23 cellular contexts compared by ENCODE assay signal in the genomic region with DNA sequence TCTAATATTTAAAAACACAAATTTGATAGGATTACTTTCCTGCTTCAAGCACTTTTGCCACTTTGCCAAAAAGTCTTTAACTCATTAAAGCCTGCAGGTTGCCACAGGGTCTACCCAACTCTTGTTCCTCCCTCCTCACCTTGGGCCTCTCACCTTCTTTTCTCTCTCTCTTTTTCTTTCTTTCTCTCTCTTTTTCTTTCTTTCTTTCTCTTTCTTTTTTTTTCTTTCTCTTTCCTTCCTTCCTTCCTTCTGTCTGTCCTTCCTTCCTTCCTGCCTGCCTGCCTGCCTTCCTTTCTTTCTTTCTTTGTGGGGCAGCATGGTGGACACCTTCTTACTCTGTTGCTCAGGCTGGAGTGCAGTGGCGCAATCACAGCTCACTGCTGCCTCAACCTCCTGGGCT. TPM values are rescaled to one million over a fixed set of nuclear protein-coding genes. Genes with fewer than 3 reads are reported as not detected.
DNase-seq lines count a peak whose midpoint lies in the region; ATAC-seq, FAIRE-seq and TF ChIP-seq lines count a peak whose summit lies in the region.
"Had no signal": no experiment of that assay in that cellular context is flagged by ENCODE, and none has a peak within 500 bp of the region (broad histone marks: within the 10 kb centered on the region; RNA-seq: fewer than 3 reads in every experiment).

No MANE protein-coding gene starts in this region.

- no peak for DNase-seq in natural killer cell treated with Interleukin-12 subunit alpha and Interleukin-12 subunit beta and Interleukin-15 and Interleukin-18, amount 100 ng/mL, for 72 hours (ENCODE audit: low spot score)
- DNase-seq in natural killer cell: no peak
- DNase-seq in K562 (ENCODE audit: extremely low read depth in 1 of 4, low spot score in 3 of 4): no peak
- no peak for DNase-seq in NOMO-1 (lab: John Stamatoyannopoulos, UW; ENCODE audit: unreplicated experiment in 2 of 2)
- DNase-seq in putamen (ENCODE audit: low spot score): no peak
- DNase-seq: BE2C; C1 segment of cervical spinal cord; Caco-2; CD4-positive, CD25-positive, alpha-beta regulatory T cell; CD8-positive, alpha-beta T cell; DMS153; DND-41; GM23248; H7; HCEC 1CT had no signal

- POLR2A ChIA-PET in HEK293 (lab: Yijun Ruan, JAX): interaction anchor here (1.0 kb wide), 1 partner anchor 51 kb away, joined by 6 read pairs; the partner anchor contains the start of gene PAK1IP1
- POLR2A ChIA-PET in K562 (lab: Yijun Ruan, JAX): interaction anchor here (0.7 kb wide), 1 partner anchor 51 kb away, joined by 3 read pairs; the partner anchor contains the start of gene PAK1IP1

- H3K4me1 Mint-ChIP-seq in natural killer cell treated with Interleukin-12 subunit alpha and Interleukin-12 subunit beta and Interleukin-15 and Interleukin-18, amount 100 ng/mL, for 72 hours (ENCODE audit: low read depth in 2 of 2): peaks cover 19 to 22% of the 10 kb centered on the region in 2 donors
- peaks cover 6 to 10% of the 10 kb centered on the region in 2 donors for H3K4me1 Mint-ChIP-seq in natural killer cell

- H3K9ac ChIP-seq in K562 (ENCODE audit: insufficient read depth in 1 of 2, low read depth in 2 of 2, low read length in 2 of 2): no peak overlapping the region
- H3K9ac ChIP-seq: GM23248 had no signal

- H3K79me2 ChIP-seq in K562 (ENCODE audit: control insufficient read depth, insufficient read depth, low read length): no peaks in the 10 kb centered on the region

- intact Hi-C loops in natural killer cell (cut with micrococcal nuclease): no loop called here
- intact Hi-C loops in K562 (cut with micrococcal nuclease): no loop called here

- H3K36me3 ChIP-seq in HEK293 (ENCODE audit: control insufficient read depth in 2 of 2, insufficient read depth in 1 of 2, low read length in 2 of 2) (no peaks in the 10 kb centered on the region), K562 (ENCODE audit: control insufficient read depth, insufficient read depth, low read length) (no peaks in the 10 kb centered on the region)
- H3K36me3 ChIP-seq: BE2C had no signal

- H2AFZ ChIP-seq in K562 (ENCODE audit: low read depth, low read length): no peak overlapping the region
- H2AFZ ChIP-seq: GM23248 had no signal

- H3K9me3 Mint-ChIP-seq in natural killer cell treated with Interleukin-12 subunit alpha and Interleukin-12 subunit beta and Interleukin-15 and Interleukin-18, amount 100 ng/mL, for 72 hours: no peaks in the 10 kb centered on the region
- H3K9me3 Mint-ChIP-seq in natural killer cell: no peaks in the 10 kb centered on the region
- H3K9me3 Mint-ChIP-seq: CD4-positive, CD25-positive, alpha-beta regulatory T cell; CD8-positive, alpha-beta T cell had no signal

- no peak for TF ChIP-seq POLR2A in K562 (conservative IDR thresholded peaks at IDR 0.05)

- BruUV-seq in K562 (replicated peaks; lab: Mats Ljungman, UMichigan): no TSS peak

- no peak for TF ChIP-seq EP300 in K562 (IDR thresholded peaks at IDR 0.05; ENCODE audit: low read length)

- no peaks in the 10 kb centered on the region for H3K9me1 ChIP-seq in K562 (ENCODE audit: control insufficient read depth, insufficient read depth, low read length)

- WGBS in K562 (ENCODE audit: insufficient coverage, low coverage, missing lambda C conversion rate): no CpG with 5 or more reads among the region's 1 CpG

- no peaks in the 10 kb centered on the region for H4K20me1 ChIP-seq in K562 (replicated peaks; ENCODE audit: control insufficient read depth, insufficient read depth, low read length)

- FAIRE-seq in K562 (lab: Jason Lieb, UNC): no peak
- FAIRE-seq: A204.1, G401.6, GM12892, H1 had no signal

- H3K36me3 Mint-ChIP-seq in natural killer cell treated with Interleukin-12 subunit alpha and Interleukin-12 subunit beta and Interleukin-15 and Interleukin-18, amount 100 ng/mL, for 72 hours: peaks cover 10% of the 10 kb centered on the region
- H3K36me3 Mint-ChIP-seq in natural killer cell: no peaks in the 10 kb centered on the region
- H3K36me3 Mint-ChIP-seq: CD4-positive, CD25-positive, alpha-beta regulatory T cell; CD8-positive, alpha-beta T cell had no signal

- H3K9me3 ChIP-seq in HEK293 (ENCODE audit: control insufficient read depth, insufficient read depth, low read depth, low read length) (no peaks in the 10 kb centered on the region), K562 (replicated peaks; ENCODE audit: control insufficient read depth, insufficient read depth, low read depth, low read length) (no peaks in the 10 kb centered on the region)
- H3K9me3 ChIP-seq: BE2C, Caco-2 had no signal

- peak overlapping the region; percentile 66 for H3K4me3 Mint-ChIP-seq in natural killer cell treated with Interleukin-12 subunit alpha and Interleukin-12 subunit beta and Interleukin-15 and Interleukin-18, amount 100 ng/mL, for 72 hours
- no peak overlapping the region for H3K4me3 Mint-ChIP-seq in natural killer cell
- H3K4me3 Mint-ChIP-seq: CD4-positive, CD25-positive, alpha-beta regulatory T cell; CD8-positive, alpha-beta T cell had no signal

- no peak overlapping the region for H3K4me2 ChIP-seq in K562 (ENCODE audit: insufficient read depth, low read length)

- in situ Hi-C loops in K562 (cut with MboI): no loop called here

- TF ChIP-seq CTCF in natural killer cell (IDR thresholded peaks at IDR 0.05) (no peak), HEK293 (tag by site-specific recombination; IDR thresholded peaks at IDR 0.05) (no peak), K562 (IDR thresholded peaks at IDR 0.05 in 2 of 3, conservative IDR thresholded peaks at IDR 0.05 in 1 of 3; ENCODE audit: insufficient read depth in 2 of 3, low read depth in 1 of 3, low read length in 3 of 3) (no peak)

- CTCF ChIA-PET in HEK293 (lab: Yijun Ruan, JAX) (no interaction called here), K562 (lab: Yijun Ruan, JAX; ENCODE audit: low intra/inter-chr PET ratio) (no interaction called here)

- H3K27me3 Mint-ChIP-seq in natural killer cell treated with Interleukin-12 subunit alpha and Interleukin-12 subunit beta and Interleukin-15 and Interleukin-18, amount 100 ng/mL, for 72 hours: peaks cover 16 to 27% of the 10 kb centered on the region in 2 donors
- H3K27me3 Mint-ChIP-seq in natural killer cell (ENCODE audit: low read depth in 2 of 2): peaks cover 21 to 26% of the 10 kb centered on the region in 2 donors
- H3K27me3 Mint-ChIP-seq: CD4-positive, CD25-positive, alpha-beta regulatory T cell had no signal

- H3K27me3 ChIP-seq in K562 (ENCODE audit: control insufficient read depth in 2 of 2, insufficient read depth in 2 of 2, low read length in 2 of 2): no peaks in the 10 kb centered on the region; a peak in 2 of 5 replicates
- H3K27me3 ChIP-seq: BE2C had no signal

- TF ChIP-seq RAD21 in K562 (CRISPR knock-in tag; conservative IDR thresholded peaks at IDR 0.05 in 1 of 2, IDR thresholded peaks at IDR 0.05 in 1 of 2): no peak

- no peak overlapping the region for H3K4me3 ChIP-seq in HEK293 (ENCODE audit: low read depth, low read length)
- no peak overlapping the region for H3K4me3 ChIP-seq in K562
- H3K4me3 ChIP-seq: GM23248 had no signal

- H3K27ac Mint-ChIP-seq in natural killer cell treated with Interleukin-12 subunit alpha and Interleukin-12 subunit beta and Interleukin-15 and Interleukin-18, amount 100 ng/mL, for 72 hours: peak overlapping the region; percentile 2 to 40
- no peak overlapping the region for H3K27ac Mint-ChIP-seq in natural killer cell
- H3K27ac Mint-ChIP-seq: CD4-positive, CD25-positive, alpha-beta regulatory T cell; CD8-positive, alpha-beta T cell had no signal

- H3K4me1 ChIP-seq in HEK293 (ENCODE audit: control insufficient read depth, insufficient read depth, low read length): no peaks in the 10 kb centered on the region
- H3K4me1 ChIP-seq in K562 (replicated peaks in 1 of 2; ENCODE audit: control insufficient read depth in 2 of 2, insufficient read depth in 2 of 2, low read length in 2 of 2): peaks cover 4 to 22% of the 10 kb centered on the region in 2 experiments; a peak in 4 of 5 replicates
- H3K4me1 ChIP-seq: BE2C, Caco-2 had no signal

- ATAC-seq in natural killer cell treated with Interleukin-12 subunit alpha and Interleukin-12 subunit beta and Interleukin-15 and Interleukin-18, amount 100 ng/mL, for 72 hours: no peak
- no peak for ATAC-seq in natural killer cell
- no peak for ATAC-seq in K562
- ATAC-seq in SK-N-SH treated with all-trans-retinoic acid at 6 μM for 48 hours: no peak
- no peak for ATAC-seq in GM19351 (IDR thresholded peaks at IDR 0.05; ENCODE audit: unreplicated experiment)
- ATAC-seq: CD8-positive, alpha-beta T cell had no signal

- H3K27ac ChIP-seq in HEK293 (ENCODE audit: extremely low read depth, low read depth, low read length): no peak overlapping the region
- H3K27ac ChIP-seq in K562 (ENCODE audit: extremely low read depth, low read depth, low read length): no peak overlapping the region
- H3K27ac ChIP-seq: 22Rv1, GM23248 had no signal

RNA-seq across cellular contexts. Expression of gene C6orf52, which starts 50.2 kb away (rescaled TPM):
- 1 to 10 TPM; 2.4 to 4.0 TPM for total RNA-seq in natural killer cell treated with Interleukin-12 subunit alpha and Interleukin-12 subunit beta and Interleukin-15 and Interleukin-18, amount 100 ng/mL, for 72 hours
- total RNA-seq in natural killer cell (under 1 TPM in 2 of 3 donors, not detected in 1; 0.58 to 0.91 TPM), K562 (2014; rRNA removed) (6.7 and 11.7 TPM in 2 replicates), K562 (2014; rRNA removed; fragmentation: Illumina TruSeq; extraction: Trizol) (11.1 and 14.9 TPM in 2 replicates), K562 (2015; rRNA removed; fragmentation: Illumina TruSeq; extraction: Trizol) (7.4 and 10.8 TPM in 2 replicates), K562 (2021) (10.5 TPM in 2 replicates)
- 1.6 and 1.8 TPM in 2 replicates for total RNA-seq in K562 (2011; cell fraction: chromatin; rRNA removed; ENCODE audit: low replicate concordance)
- total RNA-seq in K562 (2011; cell fraction: nucleolus; rRNA removed): 1.8 and 2.5 TPM in 2 replicates
- total RNA-seq in K562 (2011; cell fraction: nucleoplasm; rRNA removed): 1.5 and 4.0 TPM in 2 replicates
- polyA plus RNA-seq in K562 (2011; rRNA removed) (11.8 and 14.0 TPM in 2 replicates), K562 (2014; fragmentation: Illumina TruSeq; extraction: Trizol) (12.3 and 12.9 TPM in 2 replicates), K562 (2014; fragmentation: Nextera tagmentation; extraction: Ambion mirVana) (10 to 100 TPM; 27.6 to 37.0 TPM), K562 (2014; rRNA removed) (9.1 and 10.7 TPM in 2 replicates)
- 6.8 and 13.2 TPM in 2 replicates for polyA plus RNA-seq in K562 (2011; cell fraction: cytosol; rRNA removed)
- 3.6 and 7.2 TPM in 2 replicates for polyA plus RNA-seq in K562 (2011; cell fraction: nucleus; rRNA removed)
- polyA plus RNA-seq in K562 (2012): 6.7 and 8.1 TPM in 2 replicates
- 6.4 and 6.5 TPM in 2 replicates for polyA minus RNA-seq in K562 (2011; rRNA and poly(A)+ RNA removed)
- 3.1 TPM in 1 of 2 replicates, not detected in the other for polyA minus RNA-seq in K562 (2011; cell fraction: cytosol; rRNA and poly(A)+ RNA removed)
- 1.4 TPM in 1 of 2 replicates, not detected in the other for polyA minus RNA-seq in K562 (2011; cell fraction: nucleus; rRNA and poly(A)+ RNA removed)
- total RNA-seq: CD4-positive, CD25-positive, alpha-beta regulatory T cell; CD8-positive, alpha-beta T cell; GM23248 had no signal

RNA-seq across cellular contexts. Expression of gene PAK1IP1, which starts 50.5 kb away (rescaled TPM):
- total RNA-seq in natural killer cell treated with Interleukin-12 subunit alpha and Interleukin-12 subunit beta and Interleukin-15 and Interleukin-18, amount 100 ng/mL, for 72 hours: 10 to 100 TPM; 24.8 to 27.7 TPM
- total RNA-seq in natural killer cell (1 to 10 TPM; 3.6 to 5.2 (median 4.6) TPM), K562 (2014; rRNA removed) (50.0 and 52.4 TPM in 2 replicates), K562 (2014; rRNA removed; fragmentation: Illumina TruSeq; extraction: Trizol) (87.0 and 95.7 TPM in 2 replicates), K562 (2015; rRNA removed; fragmentation: Illumina TruSeq; extraction: Trizol) (87.3 and 90.9 TPM in 2 replicates), K562 (2021) (52.4 and 56.5 TPM in 2 replicates)
- total RNA-seq in K562 (2011; cell fraction: chromatin; rRNA removed; ENCODE audit: low replicate concordance): 9.9 and 14.5 TPM in 2 replicates
- total RNA-seq in K562 (2011; cell fraction: nucleolus; rRNA removed): 10.0 and 11.4 TPM in 2 replicates
- 8.3 and 10.3 TPM in 2 replicates for total RNA-seq in K562 (2011; cell fraction: nucleoplasm; rRNA removed)
- polyA plus RNA-seq in K562 (2011; rRNA removed) (49.0 and 69.7 TPM in 2 replicates), K562 (2014; fragmentation: Illumina TruSeq; extraction: Trizol) (85.9 and 108 TPM in 2 replicates), K562 (2014; fragmentation: Nextera tagmentation; extraction: Ambion mirVana) (100 to 1,000 TPM; 189 to 200 TPM), K562 (2014; rRNA removed) (63.5 and 64.4 TPM in 2 replicates)
- polyA plus RNA-seq in K562 (2011; cell fraction: cytosol; rRNA removed): 16.3 and 22.3 TPM in 2 replicates
- polyA plus RNA-seq in K562 (2011; cell fraction: nucleus; rRNA removed): 16.1 and 17.8 TPM in 2 replicates
- polyA plus RNA-seq in K562 (2012): 28.9 and 46.1 TPM in 2 replicates
- 31.3 and 35.1 TPM in 2 replicates for polyA minus RNA-seq in K562 (2011; rRNA and poly(A)+ RNA removed)
- 9.4 and 11.9 TPM in 2 replicates for polyA minus RNA-seq in K562 (2011; cell fraction: cytosol; rRNA and poly(A)+ RNA removed)
- polyA minus RNA-seq in K562 (2011; cell fraction: nucleus; rRNA and poly(A)+ RNA removed): 6.9 and 11.3 TPM in 2 replicates

Comparison
In these comparisons a context has a peak if more than half of its experiments do, and no peak if none do; other contexts are left out.
1. H3K27ac Mint-ChIP-seq: peak in natural killer cell treated with Interleukin-12 subunit alpha and Interleukin-12 subunit beta and Interleukin-15 and Interleukin-18, amount 100 ng/mL, for 72 hours (2 of 2); none in natural killer cell (0 of 2).